Comparison of ENCODE assay signal across 8 cellular contexts in genomic region chr15:40441736-40442531, GRCh38. TPM values are rescaled to one million over a fixed set of nuclear protein-coding genes. Genes with fewer than 3 reads are reported as not detected.
DNase-seq lines count a peak whose midpoint lies in the region; ATAC-seq, FAIRE-seq and TF ChIP-seq lines count a peak whose summit lies in the region.

No MANE protein-coding gene starts in this region.

- CTCF ChIA-PET in HepG2 (lab: Yijun Ruan, JAX; ENCODE audit: low intra/inter-chr PET ratio, low total read pairs) = interaction anchor here (1.1 to 1.2 kb wide), 2 partner anchors 65 to 77 kb away, joined by 4 read pairs; no protein-coding TSS in a partner anchor

- TF ChIP-seq POLR2A in GM12891 (IDR thresholded peaks at IDR 0.05; ENCODE audit: low read depth, low read length) (no peak), NB4 (IDR thresholded peaks at IDR 0.05; ENCODE audit: extremely low read depth, insufficient read length) (no peak), HepG2 (IDR thresholded peaks at IDR 0.05; ENCODE audit: insufficient read depth in 1 of 2, low read depth in 2 of 2, low read length in 2 of 2) (no peak), testis (IDR thresholded peaks at IDR 0.05) (no peak)

- H3K27me3 ChIP-seq in HepG2 (ENCODE audit: control insufficient read depth in 1 of 2, insufficient read depth in 2 of 2, low read length in 2 of 2) (peaks cover 2 to 31% of the 10 kb centered on the region in 2 experiments; a peak in 4 of 5 replicates), testis (no peaks in the 10 kb centered on the region)

- under 1% methylated on average over 29 of the region's 88 CpGs for WGBS in HepG2 (ENCODE audit: low lambda C conversion rate)
- WGBS in testis, 2 donors = 0 to 1% methylated on average over 4 to 68 of the region's 88 CpGs

- peak; percentile 50 for FAIRE-seq in GM12891 (lab: Jason Lieb, UNC)
- no peak for FAIRE-seq in HepG2 (lab: Jason Lieb, UNC)

- TF ChIP-seq EP300 in HepG2 (IDR thresholded peaks at IDR 0.05; ENCODE audit: low read depth in 2 of 2, low read length in 2 of 2) = no peak
- no peak for TF ChIP-seq EP300 in HepG2 (CRISPR knock-in tag; IDR thresholded peaks at IDR 0.05; ENCODE audit: borderline replicate concordance)

- no peak for DNase-seq in GM12891 (ENCODE audit: insufficient read length, low spot score)
- peak; percentile 62 for DNase-seq in NB4 (ENCODE audit: low read depth)
- DNase-seq in astrocyte of the hippocampus (ENCODE audit: low read depth, low spot score) = peak; percentile 50
- no peak for DNase-seq in HepG2 (ENCODE audit: low spot score)
- peak; percentile 33 for DNase-seq in testis
- no peak for DNase-seq in SIG-M5 treated with dmso at 0.1 percent for 504 hours (lab: John Stamatoyannopoulos, UW; ENCODE audit: unreplicated experiment)
- DNase-seq in GDM1 (lab: John Stamatoyannopoulos, UW) = no peak

- H3K4me3 ChIP-seq in NB4 (ENCODE audit: low read depth, low read length) = peak overlapping the region; percentile 59
- peak overlapping the region; percentile 69 to 88 (median 81) for H3K4me3 ChIP-seq in HepG2 (replicated peaks in 1 of 3; ENCODE audit: insufficient read depth in 1 of 3, low read depth in 2 of 3, low read length in 3 of 3)
- H3K4me3 ChIP-seq in testis = peak overlapping the region; percentile 86 to 91

- ATAC-seq in HepG2 (peak; percentile 56), GM21367 (IDR thresholded peaks at IDR 0.05; ENCODE audit: unreplicated experiment) (no peak)

- TF ChIP-seq CTCF in NB4 (IDR thresholded peaks at IDR 0.05; ENCODE audit: low read depth, low read length) (no peak), HepG2 (CRISPR knock-in tag; IDR thresholded peaks at IDR 0.05) (peak; percentile 61), testis (IDR thresholded peaks at IDR 0.05) (no peak)

- no TSS peak for BruUV-seq in HepG2 (replicated peaks; lab: Mats Ljungman, UMichigan)

- POLR2A ChIA-PET in HepG2 (lab: Yijun Ruan, JAX) = interaction anchor here (1.3 kb wide), 1 partner anchor 29 kb away, joined by 3 read pairs; the partner anchor contains the start of gene CHST14

- intact Hi-C loops in HepG2 (cut with micrococcal nuclease; ENCODE audit: unreplicated experiment) (loop anchor here (5.0 kb wide), 1 partner anchor 65 kb away; no protein-coding TSS in a partner anchor), testis (cut with DNase I; ENCODE audit: low total_unique reads) (no loop called here)

- no peak for TF ChIP-seq RAD21 in HepG2 (CRISPR knock-in tag; IDR thresholded peaks at IDR 0.05)

- H3K9me3 ChIP-seq in HepG2 (ENCODE audit: low read length) = no peaks in the 10 kb centered on the region
- no peaks in the 10 kb centered on the region for H3K9me3 ChIP-seq in testis

- H3K4me2 ChIP-seq in HepG2 (ENCODE audit: low read depth, low read length) = peak overlapping the region; percentile 70

- H3K27ac ChIP-seq in HepG2 (ENCODE audit: extremely low read length, insufficient read depth, low read length) (peak overlapping the region; percentile 57), testis (peak overlapping the region; percentile 10 to 90)

- peaks cover 12% of the 10 kb centered on the region; the same call in 1 of the 2 replicates for H4K20me1 ChIP-seq in HepG2 (ENCODE audit: insufficient read depth, low read length)

- peaks cover 45% of the 10 kb centered on the region for H3K79me2 ChIP-seq in HepG2 (ENCODE audit: insufficient read depth, low read length)

- H2AFZ ChIP-seq in HepG2 (ENCODE audit: low read length) = no peak overlapping the region

- H3K4me1 ChIP-seq in HepG2 (ENCODE audit: insufficient read depth, low read length) (peaks cover 54% of the 10 kb centered on the region), testis (peaks cover 40% of the 10 kb centered on the region)

- peak overlapping the region; percentile 82 for H3K9ac ChIP-seq in HepG2 (ENCODE audit: insufficient read depth, low read depth, low read length)

- in situ Hi-C loops in HepG2 (cut with HindIII; ENCODE audit: extremely low pct_ligation_motif_present, low pct_unique_long_range_greater_than_20kb) = loop anchor here (5.0 kb wide), 1 partner anchor 70 kb away; no protein-coding TSS in a partner anchor

- H3K36me3 ChIP-seq in HepG2 (replicated peaks in 1 of 2; ENCODE audit: control insufficient read depth in 1 of 2, insufficient read depth in 2 of 2, low read length in 2 of 2) (no peaks in the 10 kb centered on the region; a peak in 1 of 5 replicates), testis (ENCODE audit: low read depth, missing control alignments) (no peaks in the 10 kb centered on the region)

RNA-seq across cellular contexts. Expression of gene BAHD1, which starts 1.2 kb away (rescaled TPM):
- 10.3 TPM for polyA plus RNA-seq in GM12891 (2012; ENCODE audit: low read depth, missing spikeins)
- total RNA-seq in HepG2 (2016; rRNA removed; fragmentation: Illumina TruSeq; extraction: Trizol) (8.1 and 8.7 TPM in 2 replicates), testis (10 to 100 TPM; 52.0 to 53.9 TPM)
- total RNA-seq in HepG2 (2016; cell fraction: cytosol; rRNA removed; fragmentation: Illumina TruSeq; extraction: Trizol; ENCODE audit: low read depth) = 1.8 and 1.9 TPM in 2 replicates
- 7.1 and 8.8 TPM in 2 replicates for total RNA-seq in HepG2 (2016; cell fraction: insoluble cytoplasmic fraction; rRNA removed; fragmentation: Illumina TruSeq; extraction: Trizol)
- total RNA-seq in HepG2 (2016; cell fraction: membrane; rRNA removed; fragmentation: Illumina TruSeq; extraction: Trizol) = 4.5 and 4.7 TPM in 2 replicates
- total RNA-seq in HepG2 (2016; cell fraction: nucleus; rRNA removed; fragmentation: Illumina TruSeq; extraction: Trizol) = 9.6 and 13.1 TPM in 2 replicates
- polyA plus RNA-seq in HepG2 (2011; rRNA removed) (3.3 and 3.8 TPM in 2 replicates), testis (ENCODE audit: insufficient read depth, low read depth, low replicate concordance) (47.9 TPM)
- polyA plus RNA-seq in HepG2 (2011; cell fraction: cytosol; rRNA removed) = 2.3 and 2.4 TPM in 2 replicates
- polyA plus RNA-seq in HepG2 (2011; cell fraction: nucleus; rRNA removed) = 9.7 and 10.3 TPM in 2 replicates
- 6.2 and 8.0 TPM in 2 replicates for polyA plus RNA-seq in HepG2 (2012)
- 0.53 and 0.62 TPM in 2 replicates for polyA plus RNA-seq in HepG2 (2016; cell fraction: cytosol; fragmentation: Illumina TruSeq; extraction: Trizol; ENCODE audit: low read depth)
- 8.2 and 10.1 TPM in 2 replicates for polyA plus RNA-seq in HepG2 (2016; cell fraction: insoluble cytoplasmic fraction; fragmentation: Illumina TruSeq; extraction: Trizol; ENCODE audit: low read depth)
- polyA plus RNA-seq in HepG2 (2016; cell fraction: membrane; fragmentation: Illumina TruSeq; extraction: Trizol; ENCODE audit: low read depth) = 2.1 and 2.2 TPM in 2 replicates
- 14.7 and 18.8 TPM in 2 replicates for polyA plus RNA-seq in HepG2 (2016; cell fraction: nucleus; fragmentation: Illumina TruSeq; extraction: Trizol; ENCODE audit: insufficient read depth, low read depth)
- 6.1 and 10.5 TPM in 2 replicates for polyA minus RNA-seq in HepG2 (2011; rRNA and poly(A)+ RNA removed; ENCODE audit: low replicate concordance)
- 3.0 and 3.5 TPM in 2 replicates for polyA minus RNA-seq in HepG2 (2011; cell fraction: cytosol; rRNA and poly(A)+ RNA removed)
- polyA minus RNA-seq in HepG2 (2011; cell fraction: nucleus; rRNA and poly(A)+ RNA removed) = 5.3 and 9.8 TPM in 2 replicates

RNA-seq across cellular contexts. Expression of gene CHST14, which starts 28.9 kb away (rescaled TPM):
- 5.3 TPM for polyA plus RNA-seq in GM12891 (2012; ENCODE audit: low read depth, missing spikeins)
- total RNA-seq in HepG2 (2016; rRNA removed; fragmentation: Illumina TruSeq; extraction: Trizol) (6.4 and 12.4 TPM in 2 replicates), testis (10 to 100 TPM in 1 of 2 donors, 1 to 10 TPM in 1; 5.4 to 13.0 TPM)
- 1.7 and 1.9 TPM in 2 replicates for total RNA-seq in HepG2 (2016; cell fraction: cytosol; rRNA removed; fragmentation: Illumina TruSeq; extraction: Trizol; ENCODE audit: low read depth)
- total RNA-seq in HepG2 (2016; cell fraction: insoluble cytoplasmic fraction; rRNA removed; fragmentation: Illumina TruSeq; extraction: Trizol) = 5.9 and 12.8 TPM in 2 replicates
- 6.3 and 7.3 TPM in 2 replicates for total RNA-seq in HepG2 (2016; cell fraction: membrane; rRNA removed; fragmentation: Illumina TruSeq; extraction: Trizol)
- total RNA-seq in HepG2 (2016; cell fraction: nucleus; rRNA removed; fragmentation: Illumina TruSeq; extraction: Trizol) = 12.7 and 15.0 TPM in 2 replicates
- polyA plus RNA-seq in HepG2 (2011; rRNA removed) (8.6 and 8.9 TPM in 2 replicates), testis (ENCODE audit: insufficient read depth, low read depth, low replicate concordance) (16.7 TPM)
- 9.6 and 9.8 TPM in 2 replicates for polyA plus RNA-seq in HepG2 (2011; cell fraction: cytosol; rRNA removed)
- polyA plus RNA-seq in HepG2 (2011; cell fraction: nucleus; rRNA removed) = 4.4 and 4.5 TPM in 2 replicates
- polyA plus RNA-seq in HepG2 (2012) = 9.6 and 9.8 TPM in 2 replicates
- 3.1 and 3.8 TPM in 2 replicates for polyA plus RNA-seq in HepG2 (2016; cell fraction: cytosol; fragmentation: Illumina TruSeq; extraction: Trizol; ENCODE audit: low read depth)
- polyA plus RNA-seq in HepG2 (2016; cell fraction: insoluble cytoplasmic fraction; fragmentation: Illumina TruSeq; extraction: Trizol; ENCODE audit: low read depth) = 10.8 and 12.3 TPM in 2 replicates
- polyA plus RNA-seq in HepG2 (2016; cell fraction: membrane; fragmentation: Illumina TruSeq; extraction: Trizol; ENCODE audit: low read depth) = 6.3 and 7.2 TPM in 2 replicates
- 35.3 and 38.8 TPM in 2 replicates for polyA plus RNA-seq in HepG2 (2016; cell fraction: nucleus; fragmentation: Illumina TruSeq; extraction: Trizol; ENCODE audit: insufficient read depth, low read depth)
- 10.7 and 13.2 TPM in 2 replicates for polyA minus RNA-seq in HepG2 (2011; rRNA and poly(A)+ RNA removed; ENCODE audit: low replicate concordance)
- 7.1 and 8.4 TPM in 2 replicates for polyA minus RNA-seq in HepG2 (2011; cell fraction: cytosol; rRNA and poly(A)+ RNA removed)
- polyA minus RNA-seq in HepG2 (2011; cell fraction: nucleus; rRNA and poly(A)+ RNA removed) = 3.0 and 3.2 TPM in 2 replicates

RNA-seq across cellular contexts. Expression of gene IVD, which starts 36.3 kb away (rescaled TPM):
- polyA plus RNA-seq in GM12891 (2012; ENCODE audit: low read depth, missing spikeins) = 22.9 TPM
- total RNA-seq in HepG2 (2016; rRNA removed; fragmentation: Illumina TruSeq; extraction: Trizol) (48.0 and 61.3 TPM in 2 replicates), testis (10 to 100 TPM; 79.1 to 94.7 TPM)
- 10.0 and 11.4 TPM in 2 replicates for total RNA-seq in HepG2 (2016; cell fraction: cytosol; rRNA removed; fragmentation: Illumina TruSeq; extraction: Trizol; ENCODE audit: low read depth)
- 52.6 and 57.5 TPM in 2 replicates for total RNA-seq in HepG2 (2016; cell fraction: insoluble cytoplasmic fraction; rRNA removed; fragmentation: Illumina TruSeq; extraction: Trizol)
- total RNA-seq in HepG2 (2016; cell fraction: membrane; rRNA removed; fragmentation: Illumina TruSeq; extraction: Trizol) = 16.7 and 18.2 TPM in 2 replicates
- total RNA-seq in HepG2 (2016; cell fraction: nucleus; rRNA removed; fragmentation: Illumina TruSeq; extraction: Trizol) = 53.6 and 56.9 TPM in 2 replicates
- polyA plus RNA-seq in HepG2 (2011; rRNA removed) (53.9 and 56.6 TPM in 2 replicates), testis (ENCODE audit: insufficient read depth, low read depth, low replicate concordance) (88.7 TPM)
- 51.5 and 58.7 TPM in 2 replicates for polyA plus RNA-seq in HepG2 (2011; cell fraction: cytosol; rRNA removed)
- 50.0 and 59.6 TPM in 2 replicates for polyA plus RNA-seq in HepG2 (2011; cell fraction: nucleus; rRNA removed)
- polyA plus RNA-seq in HepG2 (2012) = 38.1 and 46.1 TPM in 2 replicates
- 4.8 and 5.5 TPM in 2 replicates for polyA plus RNA-seq in HepG2 (2016; cell fraction: cytosol; fragmentation: Illumina TruSeq; extraction: Trizol; ENCODE audit: low read depth)
- 49.0 and 58.9 TPM in 2 replicates for polyA plus RNA-seq in HepG2 (2016; cell fraction: insoluble cytoplasmic fraction; fragmentation: Illumina TruSeq; extraction: Trizol; ENCODE audit: low read depth)
- 9.2 and 11.0 TPM in 2 replicates for polyA plus RNA-seq in HepG2 (2016; cell fraction: membrane; fragmentation: Illumina TruSeq; extraction: Trizol; ENCODE audit: low read depth)
- 72.4 and 89.1 TPM in 2 replicates for polyA plus RNA-seq in HepG2 (2016; cell fraction: nucleus; fragmentation: Illumina TruSeq; extraction: Trizol; ENCODE audit: insufficient read depth, low read depth)
- 75.5 and 101 TPM in 2 replicates for polyA minus RNA-seq in HepG2 (2011; rRNA and poly(A)+ RNA removed; ENCODE audit: low replicate concordance)
- polyA minus RNA-seq in HepG2 (2011; cell fraction: cytosol; rRNA and poly(A)+ RNA removed) = 31.7 and 40.8 TPM in 2 replicates
- 71.8 and 74.3 TPM in 2 replicates for polyA minus RNA-seq in HepG2 (2011; cell fraction: nucleus; rRNA and poly(A)+ RNA removed)

RNA-seq across cellular contexts. Expression of gene KNSTRN, which starts 59.4 kb away (rescaled TPM):
- polyA plus RNA-seq in GM12891 (2012; ENCODE audit: low read depth, missing spikeins) = 19.9 TPM
- total RNA-seq in HepG2 (2016; rRNA removed; fragmentation: Illumina TruSeq; extraction: Trizol) (62.3 and 82.1 TPM in 2 replicates), testis (10 to 100 TPM; 39.6 to 66.9 TPM)
- 28.6 and 31.3 TPM in 2 replicates for total RNA-seq in HepG2 (2016; cell fraction: cytosol; rRNA removed; fragmentation: Illumina TruSeq; extraction: Trizol; ENCODE audit: low read depth)
- 60.3 and 80.7 TPM in 2 replicates for total RNA-seq in HepG2 (2016; cell fraction: insoluble cytoplasmic fraction; rRNA removed; fragmentation: Illumina TruSeq; extraction: Trizol)
- 43.2 and 48.2 TPM in 2 replicates for total RNA-seq in HepG2 (2016; cell fraction: membrane; rRNA removed; fragmentation: Illumina TruSeq; extraction: Trizol)
- total RNA-seq in HepG2 (2016; cell fraction: nucleus; rRNA removed; fragmentation: Illumina TruSeq; extraction: Trizol) = 31.0 and 33.7 TPM in 2 replicates
- polyA plus RNA-seq in HepG2 (2011; rRNA removed) (12.9 and 20.3 TPM in 2 replicates), testis (ENCODE audit: insufficient read depth, low read depth, low replicate concordance) (125 TPM)
- polyA plus RNA-seq in HepG2 (2011; cell fraction: cytosol; rRNA removed) = 11.9 and 12.5 TPM in 2 replicates
- 10.3 and 10.6 TPM in 2 replicates for polyA plus RNA-seq in HepG2 (2011; cell fraction: nucleus; rRNA removed)
- 13.8 and 21.5 TPM in 2 replicates for polyA plus RNA-seq in HepG2 (2012)
- polyA plus RNA-seq in HepG2 (2016; cell fraction: cytosol; fragmentation: Illumina TruSeq; extraction: Trizol; ENCODE audit: low read depth) = 15.1 and 18.4 TPM in 2 replicates
- 70.7 and 72.8 TPM in 2 replicates for polyA plus RNA-seq in HepG2 (2016; cell fraction: insoluble cytoplasmic fraction; fragmentation: Illumina TruSeq; extraction: Trizol; ENCODE audit: low read depth)
- polyA plus RNA-seq in HepG2 (2016; cell fraction: membrane; fragmentation: Illumina TruSeq; extraction: Trizol; ENCODE audit: low read depth) = 25.7 and 26.6 TPM in 2 replicates
- polyA plus RNA-seq in HepG2 (2016; cell fraction: nucleus; fragmentation: Illumina TruSeq; extraction: Trizol; ENCODE audit: insufficient read depth, low read depth) = 48.7 and 55.8 TPM in 2 replicates
- polyA minus RNA-seq in HepG2 (2011; rRNA and poly(A)+ RNA removed; ENCODE audit: low replicate concordance) = 9.8 and 86.6 TPM in 2 replicates
- polyA minus RNA-seq in HepG2 (2011; cell fraction: cytosol; rRNA and poly(A)+ RNA removed) = 9.2 and 11.1 TPM in 2 replicates
- 17.2 and 23.4 TPM in 2 replicates for polyA minus RNA-seq in HepG2 (2011; cell fraction: nucleus; rRNA and poly(A)+ RNA removed)

Comparison
In these comparisons a context has a peak if more than half of its experiments do, and no peak if none do; other contexts are left out.
1. DNase-seq: peak in NB4 (single experiment), astrocyte of the hippocampus (single experiment) and testis (single experiment); none in GM12891 (single experiment), HepG2 (single experiment), SIG-M5 treated with dmso at 0.1 percent for 504 hours (single experiment) and GDM1 (single experiment).
2. Peak in every context shown above with its lines, with median percentiles within 50 percentile points of each other: H3K4me3 ChIP-seq.